In genomic region chr17:10521949-10522348, GRCh38 we compare ENCODE assay signal across 38 cellular contexts. TPM values are rescaled to one million over a fixed set of nuclear protein-coding genes. Genes with fewer than 3 reads are reported as not detected.
"Had no signal": no experiment of that assay in that cellular context is flagged by ENCODE, and none has a peak within 500 bp of the region (broad histone marks: within the 10 kb centered on the region; RNA-seq: fewer than 3 reads in every experiment).

No MANE protein-coding gene starts in this region.

- DNase-seq: Karpas-422, Kasumi-1, MG63, MM.1S, MV-4-11, NCI-H1048, NCI-H1092, NCI-H1092 treated with DMSO at 0.1 percent for 48 hours, NCI-H1105, NCI-H1105 treated with DMSO at 0.1 percent for 48 hours, NCI-H1417, NCI-H1417 treated with DMSO at 0.1 percent for 48 hours, NCI-H1436, NCI-H1436 treated with DMSO at 0.1 percent for 48 hours, NCI-H146, NCI-H1694, NCI-H1694 treated with DMSO at 0.1 percent for 48 hours, NCI-H187, NCI-H187 treated with DMSO at 0.1 percent for 48 hours, NCI-H1930, NCI-H2029, NCI-H2029 treated with DMSO at 0.1 percent for 48 hours, NCI-H2081, NCI-H2081 treated with DMSO at 0.1 percent for 48 hours, NCI-H2107, NCI-H2171, NCI-H2171 treated with DMSO at 0.1 percent for 48 hours, NCI-H2227 treated with DMSO at 0.1 percent for 48 hours, NCI-H226, NCI-H345, NCI-H446, NCI-H446 treated with DMSO at 0.1 percent for 48 hours, NCI-H510A had no signal

- H3K4me3 ChIP-seq: MG63 had no signal

- H3K27me3 ChIP-seq: MG63 had no signal

- H3K36me3 ChIP-seq: MG63 had no signal

- H3K9me3 ChIP-seq: MG63 had no signal

- H3K9ac ChIP-seq: KMS-11 had no signal

- H3K4me2 ChIP-seq: KMS-11 had no signal

- H3K27ac ChIP-seq: KMS-11 had no signal

RNA-seq across cellular contexts. Expression of gene MYH1, which starts 3.6 kb away (rescaled TPM):
- total RNA-seq: LHCN-M2, M059J, MCF 10A, NCI-H460 had no signal

RNA-seq across cellular contexts. Expression of gene MYH2, which starts 27.5 kb away (rescaled TPM):
- total RNA-seq: M059J, MCF 10A, NCI-H460 had no signal

RNA-seq across cellular contexts. Expression of gene MYH4, which starts 52.6 kb away (rescaled TPM):
- total RNA-seq: LHCN-M2, M059J, MCF 10A, NCI-H460 had no signal
